ENCODE assay signal across 24 cellular contexts in the genomic region with DNA sequence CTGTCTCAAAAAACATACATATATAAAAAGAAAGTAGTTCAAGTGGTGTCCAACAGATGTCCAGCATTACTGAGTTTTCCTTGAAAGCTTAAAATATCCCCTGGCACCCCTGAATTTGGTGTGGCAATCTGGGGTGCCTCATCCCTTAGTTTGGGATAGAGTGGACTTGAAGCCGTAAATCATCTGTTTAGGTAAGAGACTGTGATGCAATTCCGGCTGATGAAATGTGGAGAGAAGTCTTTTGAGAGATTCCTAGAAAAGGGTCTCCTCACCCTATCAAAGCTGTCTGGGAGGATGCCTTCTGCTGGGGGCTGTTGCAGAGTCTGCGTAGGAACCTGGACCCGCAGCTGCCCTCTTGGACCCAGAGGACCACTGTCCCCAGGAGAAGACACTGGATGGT.
DNase-seq lines count a peak whose midpoint lies in the region; ATAC-seq and TF ChIP-seq lines count a peak whose summit lies in the region.
"Had no signal": no experiment of that assay in that cellular context is flagged by ENCODE, and none has a peak within 500 bp of the region (broad histone marks: within the 10 kb centered on the region; RNA-seq: fewer than 3 reads in every experiment).

No MANE protein-coding gene starts in this region.

- peak; percentile 8 for DNase-seq in H9
- no peak for DNase-seq in SK-N-MC (ENCODE audit: low read depth, low spot score)
- peak; percentile 21 for DNase-seq in fibroblast of villous mesenchyme (ENCODE audit: low read depth)
- no peak for DNase-seq in neuronal stem cell (ENCODE audit: low spot score)
- no peak for DNase-seq in NCI-H526 treated with DMSO at 0.1 percent for 48 hours (lab: John Stamatoyannopoulos, UW)
- no peak for DNase-seq in Calu3
- DNase-seq in gastrocnemius medialis = no peak
- DNase-seq: Caco-2; CD8-positive, alpha-beta T cell; DMS 273 treated with DMSO at 0.1 percent for 48 hours; DMS79 treated with DMSO at 0.1 percent for 48 hours; GF-D8; NCI-H1048; NCI-H1417; NCI-H1694; NCI-H2029 treated with DMSO at 0.1 percent for 48 hours; NCI-H446 treated with DMSO at 0.1 percent for 48 hours; NCI-H526; PC-9; SJCRH30 had no signal

- TF ChIP-seq POLR2A in gastrocnemius medialis (IDR thresholded peaks at IDR 0.05) = no peak

- no peak overlapping the region for H2BK12ac ChIP-seq in H9 (ENCODE audit: insufficient read length, low read depth, low read length)
- no peak overlapping the region for H2BK12ac ChIP-seq in neuronal stem cell (ENCODE audit: low read length)

- no peak overlapping the region for H3K56ac ChIP-seq in H9 (ENCODE audit: insufficient read length, low read depth, low read length)

- H3K79me1 ChIP-seq in H9 (ENCODE audit: insufficient read depth, low read depth, low read length, poor library complexity, severe bottlenecking) = no peaks in the 10 kb centered on the region
- H3K79me1 ChIP-seq in neuronal stem cell (ENCODE audit: low read depth, low read length) = no peaks in the 10 kb centered on the region

- no peak overlapping the region for H2BK15ac ChIP-seq in H9 (ENCODE audit: low read depth, low read length)
- H2BK15ac ChIP-seq in neuronal stem cell (ENCODE audit: low read length) = no peak overlapping the region

- no peak overlapping the region for H4K5ac ChIP-seq in H9 (ENCODE audit: insufficient read length, low read depth, low read length)

- H3K27me3 ChIP-seq in H9 (ENCODE audit: insufficient read depth, low read length) (no peaks in the 10 kb centered on the region), neuronal stem cell (ENCODE audit: control insufficient read depth in 3 of 3, insufficient read depth in 3 of 3, low read depth in 1 of 3, low read length in 3 of 3) (no peaks in the 10 kb centered on the region), gastrocnemius medialis (no peaks in the 10 kb centered on the region)
- H3K27me3 ChIP-seq: SJCRH30 had no signal

- H3K23ac ChIP-seq in H9 (ENCODE audit: insufficient read length, low read depth, low read length) = no peak overlapping the region
- H3K23ac ChIP-seq in neuronal stem cell (ENCODE audit: low read depth, low read length, poor library complexity) = no peak overlapping the region

- H3K27ac ChIP-seq in H9 (ENCODE audit: insufficient read length, low read depth, low read length) (no peak overlapping the region), SK-N-MC (peak overlapping the region; percentile 48; the same call in 1 of the 2 replicates), neuronal stem cell (replicated peaks; ENCODE audit: low read length) (no peak overlapping the region), gastrocnemius medialis (no peak overlapping the region)
- H3K27ac ChIP-seq: C4-2B, PC-9, SJCRH30 had no signal

- no peak overlapping the region for H3K14ac ChIP-seq in H9 (ENCODE audit: insufficient read depth, low read length)
- no peak overlapping the region for H3K14ac ChIP-seq in neuronal stem cell (ENCODE audit: low read length)

- no peak overlapping the region for H3K9ac ChIP-seq in H9 (ENCODE audit: extremely low read depth, insufficient read length, low read length)
- H3K9ac ChIP-seq in SK-N-MC (ENCODE audit: insufficient read length) = no peak overlapping the region
- H3K9ac ChIP-seq in neuronal stem cell (ENCODE audit: low read depth, low read length, poor library complexity) = no peak overlapping the region

- in situ Hi-C loops in gastrocnemius medialis (cut with MboI; ENCODE audit: low sequenced_read_pairs in 4 of 4) = no loop called here

- H3K9me3 ChIP-seq in H9 (ENCODE audit: control insufficient read depth, low read depth, low read length) (no peaks in the 10 kb centered on the region), SK-N-MC (ENCODE audit: low read depth, low read length) (no peaks in the 10 kb centered on the region), neuronal stem cell (replicated peaks in 1 of 2; ENCODE audit: control insufficient read depth in 2 of 2, insufficient read depth in 1 of 2, low read depth in 1 of 2, low read length in 2 of 2) (peaks cover 0 to 4% of the 10 kb centered on the region in 2 donors), gastrocnemius medialis (no peaks in the 10 kb centered on the region)
- H3K9me3 ChIP-seq: Caco-2, SJCRH30 had no signal

- H3K27me3 Mint-ChIP-seq in H9 (ENCODE audit: low read depth) = peaks cover 4% of the 10 kb centered on the region
- H3K27me3 Mint-ChIP-seq in Calu3 (ENCODE audit: unreplicated experiment) = peaks cover 70% of the 10 kb centered on the region

- H3K4me2 ChIP-seq in H9 (ENCODE audit: insufficient read depth, insufficient read length, low read length) (no peak overlapping the region), neuronal stem cell (ENCODE audit: insufficient read depth, low read length, poor library complexity, severe bottlenecking) (no peak overlapping the region)
- H3K4me2 ChIP-seq: PC-9 had no signal

- no peak overlapping the region for H2BK20ac ChIP-seq in H9 (ENCODE audit: low read depth, low read length, poor library complexity, severe bottlenecking)

- H3K4me3 ChIP-seq in SK-N-MC = no peak overlapping the region
- no peak overlapping the region for H3K4me3 ChIP-seq in fibroblast of villous mesenchyme (ENCODE audit: low read depth, low read length)
- H3K4me3 ChIP-seq in neuronal stem cell (ENCODE audit: low read length in 2 of 2) = no peak overlapping the region
- no peak overlapping the region for H3K4me3 ChIP-seq in gastrocnemius medialis
- H3K4me3 ChIP-seq: PC-9, SJCRH30 had no signal

- H2AFZ ChIP-seq in H9 (ENCODE audit: low read length) (no peak overlapping the region), neuronal stem cell (ENCODE audit: low read length) (peak overlapping the region; percentile 19)
- H2AFZ ChIP-seq: PC-9 had no signal

- no peaks in the 10 kb centered on the region for H3K4me1 ChIP-seq in H9 (ENCODE audit: insufficient read depth, low read length)
- peaks cover 3 to 13% of the 10 kb centered on the region in 2 donors for H3K4me1 ChIP-seq in neuronal stem cell (ENCODE audit: control insufficient read depth in 2 of 2, insufficient read depth in 1 of 2, low read depth in 1 of 2, low read length in 2 of 2)
- H3K4me1 ChIP-seq in gastrocnemius medialis = peaks cover 2 to 3% of the 10 kb centered on the region in 2 donors
- H3K4me1 ChIP-seq: Caco-2, SJCRH30 had no signal

- H3K4me3 Mint-ChIP-seq in H9 (no peak overlapping the region), Calu3 (ENCODE audit: low read depth, unreplicated experiment) (no peak overlapping the region)
- H3K4me3 Mint-ChIP-seq: B cell; CD8-positive, alpha-beta T cell had no signal

- no peak overlapping the region for H4K8ac ChIP-seq in H9 (replicated peaks; ENCODE audit: insufficient read length, low read depth, low read length)
- H4K8ac ChIP-seq in neuronal stem cell (ENCODE audit: low read depth, low read length) = no peak overlapping the region

- H2BK5ac ChIP-seq in H9 (ENCODE audit: insufficient read length, low read length) (no peak overlapping the region), neuronal stem cell (ENCODE audit: low read length) (no peak overlapping the region)

- H3K9me3 Mint-ChIP-seq in H9 = no peaks in the 10 kb centered on the region
- no peaks in the 10 kb centered on the region for H3K9me3 Mint-ChIP-seq in Calu3 (ENCODE audit: low read depth, unreplicated experiment)
- H3K9me3 Mint-ChIP-seq: CD8-positive, alpha-beta T cell had no signal

- no peak overlapping the region for H3K27ac Mint-ChIP-seq in H9
- no peak overlapping the region for H3K27ac Mint-ChIP-seq in Calu3 (ENCODE audit: unreplicated experiment)
- H3K27ac Mint-ChIP-seq: B cell; CD8-positive, alpha-beta T cell had no signal

- ATAC-seq in HG02588 (IDR thresholded peaks at IDR 0.05; ENCODE audit: unreplicated experiment) (no peak), gastrocnemius medialis (no peak)
- ATAC-seq: CD8-positive, alpha-beta T cell; Right ventricle myocardium inferior had no signal

- TF ChIP-seq CTCF in H9 (conservative IDR thresholded peaks at IDR 0.05) = no peak
- no peak for TF ChIP-seq CTCF in fibroblast of villous mesenchyme (IDR thresholded peaks at IDR 0.05; ENCODE audit: insufficient read depth, low read depth, low read length)
- TF ChIP-seq CTCF in Calu3 (IDR thresholded peaks at IDR 0.05; ENCODE audit: unreplicated experiment) = no peak
- no peak for TF ChIP-seq CTCF in gastrocnemius medialis (IDR thresholded peaks at IDR 0.05 in 4 of 5, conservative IDR thresholded peaks at IDR 0.05 in 1 of 5)

- no CpG with 5 or more reads among the region's 4 CpGs for whole genome bisulfite sequencing in H9 (ENCODE audit: extremely low coverage, insufficient read length, low lambda C conversion rate)
- WGBS in neuronal stem cell (ENCODE audit: extremely low coverage in 2 of 2, insufficient read length in 2 of 2, insufficient replicate concordance in 1 of 2), 2 donors = no CpG with 5 or more reads among the region's 4 CpGs

- no peak overlapping the region for H4K91ac ChIP-seq in H9 (ENCODE audit: insufficient read length, low read depth, low read length)
- H4K91ac ChIP-seq in neuronal stem cell (ENCODE audit: low read depth, low read length, poor library complexity) = no peak overlapping the region

- H3K4ac ChIP-seq in H9 (ENCODE audit: low read depth, low read length) (no peak overlapping the region), neuronal stem cell (ENCODE audit: low read length) (no peak overlapping the region)

- CTCF ChIA-PET in Calu3 (lab: Charles Lee) = interaction anchor here (0.7 kb wide), 1 partner anchor 34 kb away, joined by 4 read pairs; no protein-coding TSS in a partner anchor

- intact Hi-C loops in Calu3 (cut with micrococcal nuclease; ENCODE audit: unreplicated experiment) (no loop called here), gastrocnemius medialis (cut with DNase I; ENCODE audit: low total_unique reads) (no loop called here)

- no TSS peak for BruUV-seq in Calu3 (replicated peaks; lab: Mats Ljungman, UMichigan)

- no peaks in the 10 kb centered on the region; a peak in 1 of 7 replicates for H3K36me3 Mint-ChIP-seq in H9 (ENCODE audit: insufficient read depth in 1 of 3, low read depth in 3 of 3)
- H3K36me3 Mint-ChIP-seq in Calu3 (ENCODE audit: insufficient read depth, unreplicated experiment) = no peaks in the 10 kb centered on the region
- H3K36me3 Mint-ChIP-seq: CD8-positive, alpha-beta T cell had no signal

- H3K23me2 ChIP-seq in H9 (ENCODE audit: insufficient read length, low read depth, low read length, poor library complexity, severe bottlenecking) = no peaks in the 10 kb centered on the region

- no peak overlapping the region for H2AK5ac ChIP-seq in H9 (ENCODE audit: insufficient read length, low read length)
- peak overlapping the region; percentile 48 for H2AK5ac ChIP-seq in neuronal stem cell (ENCODE audit: low read depth, low read length)

- H2BK120ac ChIP-seq in H9 (ENCODE audit: low read depth, low read length, poor library complexity, severe bottlenecking) = no peak overlapping the region
- H2BK120ac ChIP-seq in neuronal stem cell (ENCODE audit: low read depth, low read length) = no peak overlapping the region

- H3K4me1 Mint-ChIP-seq in H9 = peaks cover 2% of the 10 kb centered on the region in 2 experiments; a peak in 2 of 4 replicates
- no peaks in the 10 kb centered on the region for H3K4me1 Mint-ChIP-seq in Calu3 (ENCODE audit: low read depth, unreplicated experiment)
- H3K4me1 Mint-ChIP-seq: B cell had no signal

- H3T11ph ChIP-seq in H9 (ENCODE audit: low read length) = no peak overlapping the region

- H3K18ac ChIP-seq in H9 (ENCODE audit: insufficient read length, low read depth, low read length) = no peak overlapping the region
- no peak overlapping the region for H3K18ac ChIP-seq in neuronal stem cell (ENCODE audit: low read length)

- H4K20me1 ChIP-seq in H9 (ENCODE audit: control insufficient read depth, insufficient read depth, insufficient read length) = no peaks in the 10 kb centered on the region

- no peaks in the 10 kb centered on the region for H3K36me3 ChIP-seq in SK-N-MC (ENCODE audit: insufficient read depth, low read length)
- no peaks in the 10 kb centered on the region for H3K36me3 ChIP-seq in neuronal stem cell (replicated peaks in 1 of 2; ENCODE audit: control insufficient read depth in 2 of 2, insufficient read depth in 2 of 2, low read length in 2 of 2)
- no peaks in the 10 kb centered on the region for H3K36me3 ChIP-seq in gastrocnemius medialis
- H3K36me3 ChIP-seq: SJCRH30 had no signal

- no peaks in the 10 kb centered on the region for H3K79me2 ChIP-seq in H9 (ENCODE audit: insufficient read depth, low read length)

Comparison
In these comparisons a context has a peak if more than half of its experiments do, and no peak if none do; other contexts are left out.
1. DNase-seq: peak in H9 (single experiment) and fibroblast of villous mesenchyme (single experiment); none in SK-N-MC (single experiment), neuronal stem cell (single experiment), NCI-H526 treated with DMSO at 0.1 percent for 48 hours (single experiment), Calu3 (single experiment) and gastrocnemius medialis (0 of 2).